Comparison of ENCODE assay signal across 9 cellular contexts in genomic region chr11:59174664-59175033, GRCh38. TPM values are rescaled to one million over a fixed set of nuclear protein-coding genes. Genes with fewer than 3 reads are reported as not detected.
DNase-seq lines count a peak whose midpoint lies in the region; ATAC-seq and TF ChIP-seq lines count a peak whose summit lies in the region.
"Had no signal": no experiment of that assay in that cellular context is flagged by ENCODE, and none has a peak within 500 bp of the region (broad histone marks: within the 10 kb centered on the region; RNA-seq: fewer than 3 reads in every experiment).

No MANE protein-coding gene starts in this region.

- H3K4me2 ChIP-seq in PC-3 (ENCODE audit: low read length) (peak overlapping the region; percentile 99), neural progenitor cell (peak overlapping the region; percentile 98)

- WGBS in esophagus muscularis mucosa = 90% methylated on average over 7 of the region's 7 CpGs

- peaks cover 31% of the 10 kb centered on the region for H3K36me3 Mint-ChIP-seq in neural progenitor cell

- CTCF ChIA-PET in PC-3 (lab: Charles Lee) = interaction anchor here (0.7 to 1.3 kb wide), 4 partner anchors 12 to 32 kb away, joined by 3 to 8 read pairs (median 4); no protein-coding TSS in a partner anchor

- peak overlapping the region; percentile 95 for H3K27ac Mint-ChIP-seq in neural progenitor cell
- H3K27ac Mint-ChIP-seq: activated T-helper 2 cell treated with anti-CD3 and anti-CD28 coated beads, Interferon-gamma antibody, Interleukin-2, Interleukin-4, amounts not matched to agents 10 μg/mL and 5 μg/mL and 100 μg/mL, durations not matched to agents 14 hours and 24 hours and 36 hours had no signal

- H3K9ac ChIP-seq in PC-3 (ENCODE audit: low read length) = peak overlapping the region; percentile 38
- no peak overlapping the region for H3K9ac ChIP-seq in neural progenitor cell

- H3K79me2 ChIP-seq in PC-3 (ENCODE audit: low read length) (peaks cover 15% of the 10 kb centered on the region), neural progenitor cell (ENCODE audit: low read depth) (peaks cover 76% of the 10 kb centered on the region)

- H3K27ac ChIP-seq in PC-3 (ENCODE audit: low read length) (peak overlapping the region; percentile 84), esophagus muscularis mucosa (replicated peaks in 1 of 4) (peak overlapping the region in 3 of 4 donors; percentile 2 to 74 (median 12)), neural progenitor cell (peak overlapping the region; percentile 63)

- peaks cover 15% of the 10 kb centered on the region for H3K27me3 Mint-ChIP-seq in neural progenitor cell (ENCODE audit: insufficient read depth, low read depth)

- H3K9me3 Mint-ChIP-seq in neural progenitor cell = peaks cover 6% of the 10 kb centered on the region

- H2AFZ ChIP-seq in PC-3 (ENCODE audit: low read length) (peak overlapping the region; percentile 20; the same call in 1 of the 2 replicates), neural progenitor cell (replicated peaks) (no peak overlapping the region)

- TF ChIP-seq EP300 in esophagus muscularis mucosa (IDR thresholded peaks at IDR 0.05) = no peak

- peaks cover 37% of the 10 kb centered on the region for H3K4me1 ChIP-seq in PC-3 (ENCODE audit: insufficient read depth, low read length)
- H3K4me1 ChIP-seq in esophagus muscularis mucosa = peaks cover 9 to 38% (median 25%) of the 10 kb centered on the region in 4 donors
- peaks cover 65% of the 10 kb centered on the region for H3K4me1 ChIP-seq in neural progenitor cell

- peak; percentile 48 for ATAC-seq in PC-3

- TF ChIP-seq CTCF in PC-3 (conservative IDR thresholded peaks at IDR 0.05; ENCODE audit: low read depth, low read length) (no peak), esophagus muscularis mucosa (IDR thresholded peaks at IDR 0.05) (no peak), neural progenitor cell (IDR thresholded peaks at IDR 0.05) (no peak)

- no peak for TF ChIP-seq POLR2A in esophagus muscularis mucosa (IDR thresholded peaks at IDR 0.05; ENCODE audit: low read depth)

- H3K4me3 ChIP-seq in PC-3 (ENCODE audit: low read length) = peak overlapping the region; percentile 48
- H3K4me3 ChIP-seq in esophagus muscularis mucosa = no peak overlapping the region
- H3K4me3 ChIP-seq in neural progenitor cell = peak overlapping the region; percentile 89

- DNase-seq in Daoy (ENCODE audit: low read depth) = peak; percentile 63
- DNase-seq in PC-3 = peak; percentile 94
- no peak for DNase-seq in esophagus muscularis mucosa (ENCODE audit: extremely low spot score)
- no peak for DNase-seq in neural progenitor cell (ENCODE audit: low spot score)
- DNase-seq in NCI-H524 (lab: John Stamatoyannopoulos, UW) = no peak
- DNase-seq in NCI-H1105 treated with DMSO at 0.1 percent for 48 hours (lab: John Stamatoyannopoulos, UW) = no peak
- no peak for DNase-seq in NCI-H446 treated with DMSO at 0.1 percent for 48 hours (lab: John Stamatoyannopoulos, UW)
- DNase-seq in cerebellum (ENCODE audit: low spot score) = no peak

- TSS peak; percentile 35 for BruUV-seq in PC-3 (replicated peaks; lab: Mats Ljungman, UMichigan)

- no peaks in the 10 kb centered on the region for H3K9me2 ChIP-seq in PC-3 (replicated peaks; ENCODE audit: low read length)

- H3K4me1 Mint-ChIP-seq in neural progenitor cell = peaks cover 56% of the 10 kb centered on the region

- intact Hi-C loops in PC-3 (cut with micrococcal nuclease) (no loop called here), esophagus muscularis mucosa (cut with DNase I) (loop anchor here (10.0 kb wide), 1 partner anchor 260 kb away; the partner anchor contains the start of gene OR5A1)

- H3K36me3 ChIP-seq in PC-3 (ENCODE audit: low read depth, low read length) = no peaks in the 10 kb centered on the region
- no peaks in the 10 kb centered on the region for H3K36me3 ChIP-seq in esophagus muscularis mucosa
- no peaks in the 10 kb centered on the region for H3K36me3 ChIP-seq in neural progenitor cell

- H3F3A ChIP-seq in PC-3 (ENCODE audit: low read length, unreplicated experiment) (peaks cover 3% of the 10 kb centered on the region), neural progenitor cell (ENCODE audit: low read depth) (peaks cover 55% of the 10 kb centered on the region)

- POLR2A ChIA-PET in PC-3 (lab: Charles Lee; ENCODE audit: unreplicated experiment) = no interaction called here

- H3K27me3 ChIP-seq in PC-3 (ENCODE audit: low read length) = 0 out of 2 replicates have a peak, but pooled peaks cover 6% of the 10 kb centered on the region
- peaks cover 0 to 10% (median 5%) of the 10 kb centered on the region in 4 donors for H3K27me3 ChIP-seq in esophagus muscularis mucosa
- H3K27me3 ChIP-seq in neural progenitor cell = no peaks in the 10 kb centered on the region

- H3K9me3 ChIP-seq in PC-3 (ENCODE audit: low read length) (no peaks in the 10 kb centered on the region), esophagus muscularis mucosa (no peaks in the 10 kb centered on the region), neural progenitor cell (ENCODE audit: low read depth) (no peaks in the 10 kb centered on the region)

- H4K20me1 ChIP-seq in PC-3 (ENCODE audit: low read length) (no peaks in the 10 kb centered on the region), neural progenitor cell (ENCODE audit: low read depth) (peaks cover 60% of the 10 kb centered on the region)

- H3K4me3 Mint-ChIP-seq in neural progenitor cell = peak overlapping the region; percentile 99

RNA-seq across cellular contexts. Expression of gene DTX4, which starts 2.7 kb away (rescaled TPM):
- total RNA-seq in Daoy (2014; rRNA removed; shearing (Covaris generic)) = not detected in 2 replicates
- total RNA-seq in PC-3 (2014; rRNA removed) = 4.0 and 4.9 TPM in 2 replicates
- 1 to 10 TPM; 3.1 to 8.8 (median 4.5) TPM for total RNA-seq in esophagus muscularis mucosa
- 16.9 and 34.8 TPM in 2 replicates for total RNA-seq in neural progenitor cell (ENCODE audit: low replicate concordance)
- total RNA-seq in cerebellum = 38.7 TPM

RNA-seq across cellular contexts. Expression of gene FAM111A, which starts 32.0 kb away (rescaled TPM):
- total RNA-seq in Daoy (2014; rRNA removed; shearing (Covaris generic)) = 62.6 and 66.0 TPM in 2 replicates
- 38.9 and 49.2 TPM in 2 replicates for total RNA-seq in PC-3 (2014; rRNA removed)
- total RNA-seq in esophagus muscularis mucosa = 10 to 100 TPM in 3 of 4 donors, 1 to 10 TPM in 1; 8.9 to 22.4 (median 17.6) TPM
- total RNA-seq in neural progenitor cell (ENCODE audit: low replicate concordance) = 31.0 and 32.7 TPM in 2 replicates
- 24.4 TPM for total RNA-seq in cerebellum

RNA-seq across cellular contexts. Expression of gene MPEG1, which starts 38.1 kb away (rescaled TPM):
- total RNA-seq in Daoy (2014; rRNA removed; shearing (Covaris generic)) = not detected in 2 replicates
- total RNA-seq in PC-3 (2014; rRNA removed) = not detected in 2 replicates
- 10 to 100 TPM; 10.1 to 36.1 (median 14.8) TPM for total RNA-seq in esophagus muscularis mucosa
- total RNA-seq in neural progenitor cell (ENCODE audit: low replicate concordance) = not detected in 2 replicates
- total RNA-seq in cerebellum = 2.3 TPM

Comparison
In these comparisons a context has a peak if more than half of its experiments do, and no peak if none do; other contexts are left out.
1. DNase-seq: peak in Daoy (single experiment) and PC-3 (single experiment); none in esophagus muscularis mucosa (single experiment), neural progenitor cell (single experiment), NCI-H524 (0 of 2), NCI-H1105 treated with DMSO at 0.1 percent for 48 hours (single experiment), NCI-H446 treated with DMSO at 0.1 percent for 48 hours (single experiment) and cerebellum (single experiment).
2. H3K27ac ChIP-seq: peak in every context shown above with its lines; median percentile 84 in PC-3; 63 in neural progenitor cell; 12 in esophagus muscularis mucosa.
3. H3K4me3 ChIP-seq: peak in PC-3 (single experiment) and neural progenitor cell (single experiment); none in esophagus muscularis mucosa (0 of 4).